Comparison of ENCODE assay signal across 8 cellular contexts in the genomic region with DNA sequence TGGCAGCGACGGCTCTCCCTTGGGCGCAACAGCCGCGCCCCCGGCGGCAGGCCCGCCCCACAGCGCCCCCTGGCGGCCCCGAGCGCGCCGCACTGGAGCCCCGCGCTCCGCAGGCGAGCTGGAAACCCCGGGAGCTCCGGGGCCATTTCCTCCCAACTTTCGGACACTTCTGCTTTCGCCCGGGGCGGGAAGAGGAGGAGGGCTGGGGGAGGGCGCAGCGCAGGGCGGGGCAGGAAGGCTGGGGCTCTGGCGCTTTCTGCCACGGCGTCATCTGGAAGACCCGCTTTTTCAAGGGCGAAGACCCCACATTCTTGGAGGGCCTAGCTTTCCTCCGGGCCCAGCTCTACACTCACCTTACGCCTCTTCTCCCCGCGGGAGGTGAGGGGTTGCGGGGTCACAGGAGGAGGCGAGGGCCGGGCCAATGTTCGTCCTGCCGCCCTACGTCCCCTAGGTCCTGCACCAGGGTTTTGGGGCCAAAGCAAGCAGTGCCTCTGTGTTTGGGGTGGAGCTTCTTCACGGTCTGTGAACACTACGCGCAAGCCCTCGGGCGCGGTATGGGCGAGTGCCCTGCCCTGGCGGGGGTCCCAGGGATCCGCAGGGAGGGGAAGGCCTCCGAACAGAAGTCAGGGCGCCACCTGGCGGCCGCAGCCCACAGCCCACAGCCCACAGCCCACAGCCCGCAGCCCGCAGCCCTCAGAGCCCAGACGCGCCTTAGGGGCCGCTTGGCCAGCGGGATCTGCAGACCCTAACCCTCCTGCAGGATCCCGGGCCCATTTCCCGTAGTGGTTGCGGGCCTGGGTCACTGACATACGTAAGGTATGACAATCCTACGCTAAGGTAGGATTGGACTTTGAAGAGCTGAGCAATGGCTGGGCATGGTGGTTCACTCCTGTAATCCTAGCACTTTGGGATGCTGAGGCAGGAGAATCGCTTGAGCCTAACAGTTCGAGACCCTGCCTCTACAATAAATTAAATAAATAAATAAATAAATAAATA. TPM values are rescaled to one million over a fixed set of nuclear protein-coding genes. Genes with fewer than 3 reads are reported as not detected.
DNase-seq lines count a peak whose midpoint lies in the region; ATAC-seq and TF ChIP-seq lines count a peak whose summit lies in the region.

No MANE protein-coding gene starts in this region.

- peak overlapping the region; percentile 82 for H3K27ac ChIP-seq in duodenal mucosa (ENCODE audit: low read depth, low read length)
- H3K27ac ChIP-seq in lower lobe of right lung, result peak overlapping the region; percentile 97

- peak overlapping the region; percentile 56 for H3K27ac Mint-ChIP-seq in activated CD4-positive, alpha-beta memory T cell treated with anti-CD3 and anti-CD28 coated beads, Interleukin-2, amount 10 ng/mL, durations not matched to agents 7 days and 5 days

- peak overlapping the region; percentile 89 to 90 for H3K9ac ChIP-seq in duodenal mucosa (ENCODE audit: low read depth in 1 of 2, low read length in 2 of 2)

- H3K4me1 ChIP-seq in duodenal mucosa (ENCODE audit: control insufficient read depth in 1 of 2, insufficient read depth in 2 of 2, low read length in 2 of 2) (peaks cover 13% of the 10 kb centered on the region in 2 donors), lower lobe of right lung (peaks cover 17% of the 10 kb centered on the region)

- H3K36me3 Mint-ChIP-seq in activated CD4-positive, alpha-beta memory T cell treated with anti-CD3 and anti-CD28 coated beads, Interleukin-2, amount 10 ng/mL, durations not matched to agents 7 days and 5 days (ENCODE audit: low read depth), result no peaks in the 10 kb centered on the region

- H3K36me3 ChIP-seq in duodenal mucosa (ENCODE audit: control insufficient read depth in 1 of 2, insufficient read depth in 2 of 2, low read length in 2 of 2) (no peaks in the 10 kb centered on the region), lower lobe of right lung (no peaks in the 10 kb centered on the region)

- peaks cover 3% of the 10 kb centered on the region for H3K27me3 Mint-ChIP-seq in activated CD4-positive, alpha-beta memory T cell treated with anti-CD3 and anti-CD28 coated beads, Interleukin-2, amount 10 ng/mL, durations not matched to agents 7 days and 5 days

- H3K4me3 Mint-ChIP-seq in activated CD4-positive, alpha-beta memory T cell treated with anti-CD3 and anti-CD28 coated beads, Interleukin-2, amount 10 ng/mL, durations not matched to agents 7 days and 5 days, result peak overlapping the region; percentile 74

- CTCF ChIA-PET in activated CD4-positive, alpha-beta memory T cell treated with anti-CD3 and anti-CD28 coated beads, Interleukin-2, amount 10 ng/mL, durations not matched to agents 7 days and 5 days (lab: Charles Lee), result interaction anchor here (0.6 to 14.2 kb wide), 93 partner anchors 8 to 742 kb away, joined by 3 to 405 read pairs (median 5); partner anchors contain the start of genes CEP70, DBR1, ESYT3 and FAIM

- no peaks in the 10 kb centered on the region for H3K9me3 Mint-ChIP-seq in activated CD4-positive, alpha-beta memory T cell treated with anti-CD3 and anti-CD28 coated beads, Interleukin-2, amount 10 ng/mL, durations not matched to agents 7 days and 5 days

- DNase-seq in CD1c-positive myeloid dendritic cell (ENCODE audit: extremely low spot score) (peak; percentile 95), NCI-H748 treated with DMSO at 0.1 percent for 48 hours (lab: John Stamatoyannopoulos, UW) (peak; percentile 58), lower lobe of right lung (peak; percentile 96)
- peak; percentile 80 for DNase-seq in activated CD4-positive, alpha-beta memory T cell treated with anti-CD3 and anti-CD28 coated beads, Interleukin-2, amount 10 ng/mL, durations not matched to agents 7 days and 5 days
- DNase-seq in stimulated activated CD4-positive, alpha-beta T cell treated with anti-CD3 and anti-CD28 coated beads, TNF-alpha, amount 100 ng/mL, for 1 hour (ENCODE audit: low read depth in 3 of 3, low spot score in 1 of 3), result peak; percentile 31 to 78 (median 67)

- no peaks in the 10 kb centered on the region for H3K27me3 ChIP-seq in duodenal mucosa (ENCODE audit: control insufficient read depth in 1 of 2, insufficient read depth in 2 of 2, low read length in 2 of 2)
- no peaks in the 10 kb centered on the region for H3K27me3 ChIP-seq in lower lobe of right lung (ENCODE audit: low read depth)

- H3K4me1 Mint-ChIP-seq in activated CD4-positive, alpha-beta memory T cell treated with anti-CD3 and anti-CD28 coated beads, Interleukin-2, amount 10 ng/mL, durations not matched to agents 7 days and 5 days, result peaks cover 9% of the 10 kb centered on the region

- ATAC-seq in GM19397 (IDR thresholded peaks at IDR 0.05; ENCODE audit: unreplicated experiment) (peak; percentile 82), HG03565 (IDR thresholded peaks at IDR 0.05; ENCODE audit: unreplicated experiment) (peak; percentile 65), lower lobe of right lung (peak; percentile 97 to 98)

- intact Hi-C loops in lower lobe of right lung (cut with DNase I), result loop anchor here (10.0 kb wide), 2 partner anchors 221 to 321 kb away; partner anchors contain the start of gene CEP70

- peak; percentile 89 for TF ChIP-seq CTCF in lower lobe of right lung (IDR thresholded peaks at IDR 0.05)

- H3K9me3 ChIP-seq in duodenal mucosa (ENCODE audit: control insufficient read depth in 1 of 2, low read length in 2 of 2) (no peaks in the 10 kb centered on the region), lower lobe of right lung (no peaks in the 10 kb centered on the region)

- peak overlapping the region; percentile 91 to 98 for H3K4me3 ChIP-seq in duodenal mucosa (ENCODE audit: low read depth in 1 of 2, low read length in 2 of 2)
- peak overlapping the region; percentile 78 for H3K4me3 ChIP-seq in lower lobe of right lung

- POLR2A ChIA-PET in activated CD4-positive, alpha-beta memory T cell treated with anti-CD3 and anti-CD28 coated beads, Interleukin-2, amount 10 ng/mL, durations not matched to agents 7 days and 5 days (lab: Charles Lee), result interaction anchor here (0.6 to 2.3 kb wide), 16 partner anchors 11 to 741 kb away, joined by 3 to 15 read pairs (median 3); partner anchors contain the start of genes CEP70, DBR1, ESYT3 and FAIM

RNA-seq across cellular contexts. Expression of gene FOXL2, which starts 31.1 kb away (rescaled TPM):
- not detected for total RNA-seq in activated CD4-positive, alpha-beta memory T cell treated with anti-CD3 and anti-CD28 coated beads, Interleukin-2, amount 10 ng/mL, durations not matched to agents 7 days and 5 days
- not detected for total RNA-seq in lower lobe of right lung

RNA-seq across cellular contexts. Expression of gene FOXL2NB, which starts 31.2 kb away (rescaled TPM):
- not detected for total RNA-seq in activated CD4-positive, alpha-beta memory T cell treated with anti-CD3 and anti-CD28 coated beads, Interleukin-2, amount 10 ng/mL, durations not matched to agents 7 days and 5 days
- not detected for total RNA-seq in lower lobe of right lung

Comparison
In these comparisons a context has a peak if more than half of its experiments do, and no peak if none do; other contexts are left out.
1. Peak in every context shown above with its lines: DNase-seq, ATAC-seq, H3K4me3 ChIP-seq and H3K27ac ChIP-seq.